ENCODE assay signal across 8 cellular contexts in the genomic region with DNA sequence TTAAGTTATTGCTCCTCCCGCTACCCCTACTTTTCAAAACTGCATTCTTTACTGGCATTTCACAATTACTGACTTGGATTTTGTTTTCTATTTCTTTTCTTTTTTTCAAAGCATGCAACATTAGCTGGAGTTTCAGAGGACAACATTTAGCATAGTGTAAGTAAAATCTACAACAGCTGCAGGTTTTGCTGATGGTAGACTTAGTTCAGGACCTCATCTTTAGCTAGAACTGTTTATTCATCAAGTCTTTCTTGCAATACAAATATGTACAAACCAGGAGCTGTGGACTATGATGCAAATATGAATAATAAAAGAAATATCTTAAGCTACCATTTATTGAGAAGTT. TPM values are rescaled to one million over a fixed set of nuclear protein-coding genes. Genes with fewer than 3 reads are reported as not detected.
A peak's percentile ranks its signal among the peaks of the same experiment; 100 is the strongest.
DNase-seq lines count a peak whose midpoint lies in the region; ATAC-seq, FAIRE-seq and TF ChIP-seq lines count a peak whose summit lies in the region.

No MANE protein-coding gene starts in this region.

- dilution Hi-C loops in IMR-90 (cut with HindIII; ENCODE audit: low sequenced_read_pairs, unreplicated experiment): no loop called here

- no CpG with 5 or more reads among the region's 1 CpG for WGBS in IMR-90 (ENCODE audit: extremely low coverage in 2 of 2, insufficient read length in 1 of 2), 2 experiments
- WGBS in ovary, 3 donors: 0 to 3% (median 0%) methylated on average over 1 of the region's 1 CpG

- H3K4me2 ChIP-seq in IMR-90 (ENCODE audit: low read depth, low read length): peak overlapping the region; percentile 60

- TF ChIP-seq CTCF in GM12875 (IDR thresholded peaks at IDR 0.05; ENCODE audit: borderline replicate concordance, insufficient read depth, low read depth, low read length) (no peak), IMR-90 (conservative IDR thresholded peaks at IDR 0.05; ENCODE audit: low read depth, low read length) (no peak), ovary (IDR thresholded peaks at IDR 0.05) (no peak)

- ATAC-seq in IMR-90 (ENCODE audit: low read depth): no peak; the same call in 1 of the 2 replicates
- no peak for ATAC-seq in HG03442 (IDR thresholded peaks at IDR 0.05; ENCODE audit: unreplicated experiment)

- intact Hi-C loops in IMR-90 (cut with micrococcal nuclease) (no loop called here), ovary (cut with DNase I) (loop anchor here in 2 of 4 donors (10.0 kb wide), 2 partner anchors 333 to 343 kb away; no protein-coding TSS in a partner anchor)

- H3K4me3 ChIP-seq in GM12875 (ENCODE audit: low read depth, low read length) (peak overlapping the region; percentile 82), IMR-90 (ENCODE audit: insufficient read depth, low read depth, low read length) (peak overlapping the region; percentile 93), duodenal mucosa (ENCODE audit: low read depth in 1 of 2, low read length in 2 of 2) (peak overlapping the region; percentile 91 to 99), ovary (peak overlapping the region; percentile 81)

- H3K9me3 ChIP-seq in IMR-90 (ENCODE audit: control insufficient read depth, insufficient read depth, low read length): no peaks in the 10 kb centered on the region
- no peaks in the 10 kb centered on the region for H3K9me3 ChIP-seq in duodenal mucosa (ENCODE audit: control insufficient read depth in 1 of 2, low read length in 2 of 2)
- no peaks in the 10 kb centered on the region for H3K9me3 ChIP-seq in ovary

- no peak overlapping the region for H2BK120ac ChIP-seq in IMR-90 (ENCODE audit: low read depth, low read length)

- no peak for FAIRE-seq in RCC 7860 (lab: Jason Lieb, UNC)
- FAIRE-seq in GM19239 (lab: Jason Lieb, UNC): no peak

- DNase-seq in IMR-90 (no peak), ovary (no peak), RCC 7860 (ENCODE audit: low spot score) (no peak), NCI-H1105 (lab: John Stamatoyannopoulos, UW) (no peak), GM19239 (ENCODE audit: insufficient read length, low spot score) (no peak)

- H3K79me1 ChIP-seq in IMR-90 (ENCODE audit: low read depth in 1 of 2, low read length in 2 of 2): peaks cover 4% of the 10 kb centered on the region in 2 experiments; a peak in 1 of 4 replicates

- H2AK5ac ChIP-seq in IMR-90 (ENCODE audit: low read depth, low read length): no peak overlapping the region

- H3K23ac ChIP-seq in IMR-90 (ENCODE audit: low read depth, low read length): no peak overlapping the region; the same call in 1 of the 2 replicates

- H3K36me3 ChIP-seq in IMR-90 (ENCODE audit: control insufficient read depth, insufficient read depth, low read length) (no peaks in the 10 kb centered on the region), duodenal mucosa (ENCODE audit: control insufficient read depth in 1 of 2, insufficient read depth in 2 of 2, low read length in 2 of 2) (no peaks in the 10 kb centered on the region), ovary (no peaks in the 10 kb centered on the region)

- H2BK20ac ChIP-seq in IMR-90 (ENCODE audit: low read depth, low read length): no peak overlapping the region

- no peak overlapping the region for H3K4ac ChIP-seq in IMR-90 (ENCODE audit: low read depth, low read length)

- H4K8ac ChIP-seq in IMR-90 (ENCODE audit: low read depth in 2 of 2, low read length in 2 of 2): peak overlapping the region in 1 of 2 experiments; percentile 87; a peak in 2 of 4 replicates

- POLR2A ChIA-PET in IMR-90 (lab: Charles Lee; ENCODE audit: unreplicated experiment): no interaction called here

- H3K9ac ChIP-seq in IMR-90 (ENCODE audit: low read depth, low read length): no peak overlapping the region; the same call in 1 of the 2 replicates
- H3K9ac ChIP-seq in duodenal mucosa (ENCODE audit: low read depth in 1 of 2, low read length in 2 of 2): peak overlapping the region in 1 of 2 donors; percentile 84

- H2BK15ac ChIP-seq in IMR-90 (ENCODE audit: low read depth, low read length): no peak overlapping the region

- H3K4me1 ChIP-seq in IMR-90 (ENCODE audit: control insufficient read depth, insufficient read depth, low read length) (no peaks in the 10 kb centered on the region), duodenal mucosa (ENCODE audit: control insufficient read depth in 1 of 2, insufficient read depth in 2 of 2, low read length in 2 of 2) (peaks cover 9 to 10% of the 10 kb centered on the region in 2 donors), ovary (ENCODE audit: insufficient read depth) (peaks cover 1% of the 10 kb centered on the region)

- H3K27me3 ChIP-seq in IMR-90 (ENCODE audit: control insufficient read depth, insufficient read depth, low read length) (no peaks in the 10 kb centered on the region), duodenal mucosa (ENCODE audit: control insufficient read depth in 1 of 2, insufficient read depth in 2 of 2, low read length in 2 of 2) (peaks cover 4 to 7% of the 10 kb centered on the region in 2 donors), ovary (no peaks in the 10 kb centered on the region)

- no peak overlapping the region for H4K91ac ChIP-seq in IMR-90 (ENCODE audit: insufficient read depth, low read depth, low read length)

- no peak for TF ChIP-seq EP300 in ovary (IDR thresholded peaks at IDR 0.05)

- no peak overlapping the region for H2BK5ac ChIP-seq in IMR-90 (ENCODE audit: low read depth, low read length, poor library complexity, severe bottlenecking)

- H3K56ac ChIP-seq in IMR-90 (ENCODE audit: extremely low read depth, insufficient read depth, low read length): peak overlapping the region; percentile 78; the same call in 1 of the 2 replicates

- H3K18ac ChIP-seq in IMR-90 (ENCODE audit: low read depth, low read length): no peak overlapping the region

- no peak overlapping the region for H4K5ac ChIP-seq in IMR-90 (ENCODE audit: low read depth, low read length)

- H3K14ac ChIP-seq in IMR-90 (replicated peaks; ENCODE audit: low read depth, low read length): no peak overlapping the region

- CTCF ChIA-PET in IMR-90 (lab: Yijun Ruan, JAX): interaction anchor here (0.5 to 1.0 kb wide), 2 partner anchors 15 to 341 kb away, joined by 3 to 5 read pairs; no protein-coding TSS in a partner anchor

- in situ Hi-C loops in IMR-90 (cut with MboI; ENCODE audit: low sequenced_read_pairs): no loop called here

- BruUV-seq in IMR-90 (replicated peaks; lab: Mats Ljungman, UMichigan): no TSS peak

- no peak overlapping the region for H2AK9ac ChIP-seq in IMR-90 (replicated peaks; ENCODE audit: low read depth, low read length, poor library complexity)

- no peak for TF ChIP-seq POLR2A in IMR-90 (IDR thresholded peaks at IDR 0.05; ENCODE audit: low read depth, low read length)
- no peak for TF ChIP-seq POLR2A in ovary (IDR thresholded peaks at IDR 0.05)

- no peaks in the 10 kb centered on the region for H3K9me1 ChIP-seq in IMR-90 (ENCODE audit: insufficient read depth, low read length)

- no peaks in the 10 kb centered on the region for H4K20me1 ChIP-seq in IMR-90 (ENCODE audit: insufficient read depth, low read length)

- H3K27ac ChIP-seq in IMR-90 (ENCODE audit: insufficient read depth, low read length): no peak overlapping the region
- no peak overlapping the region for H3K27ac ChIP-seq in duodenal mucosa (ENCODE audit: low read depth, low read length)
- peak overlapping the region in 1 of 2 donors; percentile 80 for H3K27ac ChIP-seq in ovary

- H2AFZ ChIP-seq in IMR-90 (replicated peaks; ENCODE audit: low read length, poor library complexity): no peak overlapping the region

- TF ChIP-seq RAD21 in IMR-90 (IDR thresholded peaks at IDR 0.05; ENCODE audit: low read length): no peak

TF ChIP-seq in IMR-90, 13 proteins besides CTCF, POLR2A, EP300 and RAD21:
- TF ChIP-seq MAZ (IDR thresholded peaks at IDR 0.05; ENCODE audit: borderline replicate concordance, low read depth, low read length) (0 out of 2 replicates have a peak, but pooled peaks have one; percentile 1), CEBPB (IDR thresholded peaks at IDR 0.05; ENCODE audit: low read depth, low read length) (0 out of 2 replicates have a peak, but pooled peaks have one; percentile 17), SMC3 (IDR thresholded peaks at IDR 0.05; ENCODE audit: low read depth, low read length) (no peak)

RNA-seq across cellular contexts. Expression of a gene that starts 0.7 kb away (rescaled TPM):
- total RNA-seq in IMR-90 (2012; rRNA removed) (1.6 and 4.7 TPM in 2 replicates), ovary (10 to 100 TPM in 3 of 7 donors, 1 to 10 TPM in 4; 8.3 to 16.8 (median 9.7) TPM)
- polyA plus RNA-seq in IMR-90 (2012; rRNA removed) (1.0 and 1.2 TPM in 2 replicates), ovary (1 to 10 TPM; 5.3 to 6.4 TPM)
- 0.05 and 0.11 TPM in 2 replicates for polyA plus RNA-seq in IMR-90 (2012; cell fraction: cytosol; rRNA removed)
- 0.10 and 1.00 TPM in 2 replicates for polyA plus RNA-seq in IMR-90 (2012; cell fraction: nucleus; rRNA removed; ENCODE audit: low replicate concordance)
